In the genomic region with DNA sequence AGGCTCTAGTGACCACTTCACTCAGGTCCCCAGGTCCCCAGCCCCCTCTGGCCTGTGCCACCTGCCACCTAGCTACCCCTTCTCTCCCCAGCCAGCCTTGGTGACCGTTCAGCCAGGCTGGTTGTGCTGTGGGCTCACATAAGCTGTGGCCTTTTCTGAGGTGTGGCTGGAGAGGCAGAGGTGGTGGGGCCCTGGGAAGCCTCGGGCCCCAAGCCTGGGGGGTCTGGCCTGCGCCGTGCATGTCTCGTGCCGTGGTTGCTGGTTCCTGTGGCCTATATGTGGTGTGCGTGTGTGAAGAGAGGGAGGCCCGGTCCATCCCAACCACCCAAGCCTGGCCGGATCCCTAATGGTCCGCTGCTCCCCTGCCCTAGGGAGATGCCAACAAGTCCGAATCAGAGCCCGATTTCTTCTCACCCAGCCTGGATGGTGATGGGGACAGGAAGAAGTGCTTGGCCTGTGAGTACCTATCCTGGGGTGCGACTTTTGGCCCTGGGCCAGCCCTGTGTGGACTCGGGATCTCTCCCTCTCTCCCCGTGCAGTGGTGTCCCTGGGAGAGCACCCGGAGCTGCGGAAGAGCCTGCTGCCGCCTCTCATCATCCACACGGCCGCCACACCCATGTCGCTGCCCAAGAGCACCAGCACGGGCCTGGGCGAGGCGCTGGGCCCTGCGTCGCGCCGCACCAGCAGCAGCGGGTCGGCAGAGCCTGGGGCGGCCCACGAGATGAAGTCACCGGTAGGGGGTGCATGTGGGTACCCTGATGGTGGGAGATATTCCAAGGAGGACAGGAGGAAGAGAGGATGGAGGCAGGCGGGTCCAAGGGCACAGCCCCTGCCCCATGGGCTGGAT, we compare ENCODE assay signal across 13 cellular contexts. TPM values are rescaled to one million over a fixed set of nuclear protein-coding genes. Genes with fewer than 3 reads are reported as not detected.
DNase-seq lines count a peak whose midpoint lies in the region; ATAC-seq and TF ChIP-seq lines count a peak whose summit lies in the region.
"Had no signal": no experiment of that assay in that cellular context is flagged by ENCODE, and none has a peak within 500 bp of the region (broad histone marks: within the 10 kb centered on the region; RNA-seq: fewer than 3 reads in every experiment).

No MANE protein-coding gene starts in this region.

- H3K4me1 ChIP-seq in left ventricle myocardium inferior = peaks cover 12% of the 10 kb centered on the region
- peaks cover 10% of the 10 kb centered on the region for H3K4me1 ChIP-seq in smooth muscle cell (ENCODE audit: low read depth)
- H3K4me1 ChIP-seq in CD4-positive, alpha-beta memory T cell (ENCODE audit: insufficient read depth, low read length) = no peaks in the 10 kb centered on the region
- H3K4me1 ChIP-seq: testis had no signal

- TF ChIP-seq CTCF in left ventricle myocardium inferior (IDR thresholded peaks at IDR 0.05; ENCODE audit: borderline replicate concordance) (peak; percentile 27), WI38 (IDR thresholded peaks at IDR 0.05; ENCODE audit: low read depth, low read length) (peak; percentile 34), smooth muscle cell (IDR thresholded peaks at IDR 0.05; ENCODE audit: borderline replicate concordance, insufficient read depth, poor library complexity, severe bottlenecking) (peak; percentile 49)

- no peaks in the 10 kb centered on the region for H4K20me1 ChIP-seq in smooth muscle cell (ENCODE audit: low read depth)

- no peak overlapping the region for H3K4me2 ChIP-seq in smooth muscle cell

- H3K4me3 Mint-ChIP-seq in CD4-positive, alpha-beta memory T cell = no peak overlapping the region
- H3K4me3 Mint-ChIP-seq in activated naive CD8-positive, alpha-beta T cell treated with anti-CD3 and anti-CD28 coated beads for 36 hours = no peak overlapping the region
- H3K4me3 Mint-ChIP-seq: brain, IgD-negative memory B cell had no signal

- no peaks in the 10 kb centered on the region for H3K36me3 Mint-ChIP-seq in CD4-positive, alpha-beta memory T cell
- H3K36me3 Mint-ChIP-seq in activated naive CD8-positive, alpha-beta T cell treated with anti-CD3 and anti-CD28 coated beads for 36 hours = no peaks in the 10 kb centered on the region
- H3K36me3 Mint-ChIP-seq: IgD-negative memory B cell had no signal

- H3K27me3 Mint-ChIP-seq in CD4-positive, alpha-beta memory T cell = peaks cover 0 to 8% of the 10 kb centered on the region in 2 donors
- H3K27me3 Mint-ChIP-seq in activated naive CD8-positive, alpha-beta T cell treated with anti-CD3 and anti-CD28 coated beads for 36 hours = peaks cover 3% of the 10 kb centered on the region
- H3K27me3 Mint-ChIP-seq: brain had no signal

- no peak overlapping the region for H3K27ac Mint-ChIP-seq in CD4-positive, alpha-beta memory T cell
- no peak overlapping the region for H3K27ac Mint-ChIP-seq in activated naive CD8-positive, alpha-beta T cell treated with anti-CD3 and anti-CD28 coated beads for 36 hours

- no peaks in the 10 kb centered on the region for H3K79me2 ChIP-seq in smooth muscle cell (ENCODE audit: low read depth)

- H2AFZ ChIP-seq in smooth muscle cell (ENCODE audit: low read depth) = no peak overlapping the region

- H3F3A ChIP-seq in smooth muscle cell (ENCODE audit: low read depth) = no peaks in the 10 kb centered on the region

- DNase-seq in left ventricle myocardium inferior (no peak), left ventricle myocardium superior (no peak), iPS DF 4.7 (ENCODE audit: extremely low read depth, low spot score) (peak; percentile 49), smooth muscle cell (lab: John Stamatoyannopoulos, UW; ENCODE audit: unreplicated experiment) (no peak)
- DNase-seq in CD4-positive, alpha-beta memory T cell = no peak
- no peak for DNase-seq in activated naive CD8-positive, alpha-beta T cell treated with anti-CD3 and anti-CD28 coated beads for 36 hours
- DNase-seq: activated T-cell treated with anti-CD3 and anti-CD28 coated beads, Interleukin-2, amount 50 U/mL, for 48 hours; NCI-H2081; testis had no signal

- H3K9me3 Mint-ChIP-seq in CD4-positive, alpha-beta memory T cell = no peaks in the 10 kb centered on the region
- H3K9me3 Mint-ChIP-seq in activated naive CD8-positive, alpha-beta T cell treated with anti-CD3 and anti-CD28 coated beads for 36 hours = no peaks in the 10 kb centered on the region
- H3K9me3 Mint-ChIP-seq: brain had no signal

- H3K9me3 ChIP-seq in left ventricle myocardium inferior (replicated peaks) = no peaks in the 10 kb centered on the region
- H3K9me3 ChIP-seq in smooth muscle cell (replicated peaks; ENCODE audit: low read depth) = no peaks in the 10 kb centered on the region
- H3K9me3 ChIP-seq in CD4-positive, alpha-beta memory T cell (ENCODE audit: control insufficient read depth in 1 of 2, low read length in 2 of 2) = no peaks in the 10 kb centered on the region
- H3K9me3 ChIP-seq: testis had no signal

- H3K27me3 ChIP-seq in left ventricle myocardium inferior (ENCODE audit: low read depth) (no peaks in the 10 kb centered on the region), smooth muscle cell (ENCODE audit: low read depth) (no peaks in the 10 kb centered on the region)
- no peaks in the 10 kb centered on the region for H3K27me3 ChIP-seq in CD4-positive, alpha-beta memory T cell (ENCODE audit: insufficient read depth, low read length)
- H3K27me3 ChIP-seq: testis had no signal

- H3K27ac ChIP-seq in left ventricle myocardium inferior (replicated peaks) (no peak overlapping the region), smooth muscle cell (ENCODE audit: low read depth) (no peak overlapping the region)
- no peak overlapping the region for H3K27ac ChIP-seq in CD4-positive, alpha-beta memory T cell (ENCODE audit: low read depth, low read length)
- H3K27ac ChIP-seq: testis had no signal

- CTCF ChIA-PET in CD4-positive, alpha-beta memory T cell (lab: Charles Lee; ENCODE audit: partially characterized antibody) = no interaction called here

- POLR2A ChIA-PET in CD4-positive, alpha-beta memory T cell (lab: Charles Lee; ENCODE audit: partially characterized antibody) = no interaction called here

- intact Hi-C loops in left ventricle myocardium inferior (cut with micrococcal nuclease) (no loop called here), left ventricle myocardium superior (cut with micrococcal nuclease) (no loop called here)
- intact Hi-C loops in CD4-positive, alpha-beta memory T cell (cut with micrococcal nuclease) = no loop called here

- H3K36me3 ChIP-seq in left ventricle myocardium inferior (no peaks in the 10 kb centered on the region), smooth muscle cell (ENCODE audit: low read depth) (no peaks in the 10 kb centered on the region)
- no peaks in the 10 kb centered on the region for H3K36me3 ChIP-seq in CD4-positive, alpha-beta memory T cell (ENCODE audit: insufficient read depth, low read length)

- no peaks in the 10 kb centered on the region for H3K4me1 Mint-ChIP-seq in CD4-positive, alpha-beta memory T cell
- no peaks in the 10 kb centered on the region for H3K4me1 Mint-ChIP-seq in activated naive CD8-positive, alpha-beta T cell treated with anti-CD3 and anti-CD28 coated beads for 36 hours

- no peak overlapping the region for H3K9ac ChIP-seq in smooth muscle cell (ENCODE audit: low read depth)

- WGBS in smooth muscle cell (ENCODE audit: low lambda C conversion rate) = 61% methylated on average over 34 of the region's 34 CpGs

- ATAC-seq in left ventricle myocardium superior (no peak), GM18517 (IDR thresholded peaks at IDR 0.05; ENCODE audit: unreplicated experiment) (no peak)

- no peak overlapping the region for H3K4me3 ChIP-seq in left ventricle myocardium inferior
- H3K4me3 ChIP-seq in WI38 (ENCODE audit: low read depth, low read length) = no peak overlapping the region
- H3K4me3 ChIP-seq in smooth muscle cell = no peak overlapping the region
- H3K4me3 ChIP-seq in CD4-positive, alpha-beta memory T cell (ENCODE audit: low read length in 2 of 2) = no peak overlapping the region
- H3K4me3 ChIP-seq: testis had no signal

RNA-seq across cellular contexts. Expression of a gene that starts 35.9 kb away (rescaled TPM):
- 0.58 TPM for total RNA-seq in left ventricle myocardium inferior
- 0.25 TPM for total RNA-seq in left ventricle myocardium superior
- 1.6 and 2.0 TPM in 2 replicates for total RNA-seq in smooth muscle cell
- polyA plus RNA-seq in smooth muscle cell = 1.5 and 1.7 TPM in 2 replicates
- total RNA-seq in CD4-positive, alpha-beta memory T cell = not detected
- polyA plus RNA-seq in CD4-positive, alpha-beta memory T cell = not detected
- under 1 TPM in 1 of 2 experiments, not detected in 1; 0.06 TPM for total RNA-seq in activated naive CD8-positive, alpha-beta T cell treated with anti-CD3 and anti-CD28 coated beads for 36 hours
- polyA plus RNA-seq: IgD-negative memory B cell had no signal

RNA-seq across cellular contexts. Expression of a gene that starts 38.3 kb away (rescaled TPM):
- total RNA-seq in left ventricle myocardium inferior (0.88 TPM), left ventricle myocardium superior (0.37 TPM), smooth muscle cell (1.3 and 4.3 TPM in 2 replicates)
- 1.3 and 6.3 TPM in 2 replicates for polyA plus RNA-seq in smooth muscle cell
- 1 to 10 TPM in 1 of 2 experiments, under 1 TPM in 1; 0.86 to 1.6 TPM for total RNA-seq in CD4-positive, alpha-beta memory T cell
- not detected for polyA plus RNA-seq in CD4-positive, alpha-beta memory T cell
- not detected for total RNA-seq in activated naive CD8-positive, alpha-beta T cell treated with anti-CD3 and anti-CD28 coated beads for 36 hours

RNA-seq across cellular contexts. Expression of a gene that starts 49.4 kb away (rescaled TPM):
- total RNA-seq in left ventricle myocardium inferior (66.3 TPM), left ventricle myocardium superior (68.7 TPM), smooth muscle cell (62.7 and 107 TPM in 2 replicates)
- 61.0 and 64.2 TPM in 2 replicates for polyA plus RNA-seq in smooth muscle cell
- total RNA-seq in CD4-positive, alpha-beta memory T cell = 10 to 100 TPM; 13.3 to 14.1 TPM
- 1 to 10 TPM; 5.4 to 7.3 TPM for polyA plus RNA-seq in CD4-positive, alpha-beta memory T cell
- total RNA-seq in activated naive CD8-positive, alpha-beta T cell treated with anti-CD3 and anti-CD28 coated beads for 36 hours = 10 to 100 TPM; 32.4 to 36.3 TPM
